Comparison of ENCODE assay signal across 35 cellular contexts in genomic region chr7:51658684-51659083, GRCh38.
"Had no signal": no experiment of that assay in that cellular context is flagged by ENCODE, and none has a peak within 500 bp of the region (broad histone marks: within the 10 kb centered on the region; RNA-seq: fewer than 3 reads in every experiment).

No MANE protein-coding gene starts in this region.

- H3K9me3 ChIP-seq: ascending aorta had no signal

- H3K4me3 ChIP-seq: ascending aorta, cardiac muscle cell had no signal

- H3K9me3 Mint-ChIP-seq: activated CD4-positive, alpha-beta memory T cell treated with anti-CD3 and anti-CD28 coated beads, Interleukin-2, amount 10 ng/mL, durations not matched to agents 7 days and 5 days; activated CD4-positive, alpha-beta T cell treated with anti-CD3 and anti-CD28 coated beads, Interleukin-2, amount 10 ng/mL, durations not matched to agents 24 days and 14 days; activated naive CD8-positive, alpha-beta T cell treated with anti-CD3 and anti-CD28 coated beads, Interleukin-2, amount 10 ng/mL, durations not matched to agents 7 days and 5 days; activated naive CD8-positive, alpha-beta T cell treated with anti-CD3 and anti-CD28 coated beads, Interleukin-2, amount 50 U/mL, for 24 hours; activated T-cell treated with anti-CD3 and anti-CD28 coated beads, Interleukin-2, amount 50 U/mL, for 24 hours; central memory CD8-positive, alpha-beta T cell had no signal

- H3K4me3 Mint-ChIP-seq: activated B cell treated with CpG ODN at 0.5 μM for 24 hours; activated CD4-positive, alpha-beta memory T cell treated with anti-CD3 and anti-CD28 coated beads, Interleukin-2, amount 10 ng/mL, durations not matched to agents 7 days and 5 days; activated CD4-positive, alpha-beta T cell treated with anti-CD3 and anti-CD28 coated beads, Interleukin-2, amount 10 ng/mL, durations not matched to agents 24 days and 14 days; activated CD8-positive, alpha-beta memory T cell treated with anti-CD3 and anti-CD28 coated beads, Interleukin-2, amount 10 ng/mL, durations not matched to agents 7 days and 5 days; activated CD8-positive, alpha-beta T cell treated with anti-CD3 and anti-CD28 coated beads, Interleukin-2, amount 10 ng/mL, durations not matched to agents 7 days and 5 days; activated naive CD4-positive, alpha-beta T cell treated with anti-CD3 and anti-CD28 coated beads, Interleukin-2, amount 10 ng/mL, durations not matched to agents 7 days and 5 days; activated naive CD4-positive, alpha-beta T cell treated with anti-CD3 and anti-CD28 coated beads, Interleukin-2, amount 50 U/mL, for 24 hours; activated naive CD8-positive, alpha-beta T cell; activated naive CD8-positive, alpha-beta T cell treated with anti-CD3 and anti-CD28 coated beads, Interleukin-2, amount 10 ng/mL, durations not matched to agents 7 days and 5 days; activated naive CD8-positive, alpha-beta T cell treated with anti-CD3 and anti-CD28 coated beads, Interleukin-2, amount 50 U/mL, for 24 hours; activated T-cell treated with anti-CD3 and anti-CD28 coated beads, Interleukin-2, amount 50 U/mL, for 24 hours; brain; central memory CD8-positive, alpha-beta T cell; T-helper 1 cell treated with Interleukin-12 subunit alpha and Interleukin-12 subunit beta and Interleukin-4 antibody, amounts not matched to agents 30 μg/mL and 1 μg/mL, for 36 hours; T-helper 2 cell treated with Interferon-gamma antibody and Interleukin-4, amounts not matched to agents 5 μg/mL and 100 μg/mL, for 36 hours had no signal

- DNase-seq: activated B cell treated with CpG ODN at 0.5 μM for 24 hours; activated CD4-positive, alpha-beta memory T cell treated with anti-CD3 and anti-CD28 coated beads, Interleukin-2, amount 10 ng/mL, durations not matched to agents 7 days and 5 days; activated CD4-positive, alpha-beta T cell treated with anti-CD3 and anti-CD28 coated beads for 4 hours; activated CD4-positive, alpha-beta T cell treated with anti-CD3 and anti-CD28 coated beads, Interleukin-2, amount 10 ng/mL, durations not matched to agents 24 days and 14 days; activated CD4-positive, alpha-beta T cell treated with anti-CD3 and anti-CD28 coated beads, Interleukin-2, amount 50 U/mL, for 48 hours; activated CD4-positive, CD25-positive, alpha-beta regulatory T cell treated with anti-CD3 and anti-CD28 coated beads, Interleukin-2, amount 50 U/mL, for 72 hours; activated CD8-positive, alpha-beta memory T cell treated with anti-CD3 and anti-CD28 coated beads for 24 hours; activated CD8-positive, alpha-beta memory T cell treated with anti-CD3 and anti-CD28 coated beads, Interleukin-2, amount 10 ng/mL, durations not matched to agents 7 days and 5 days; activated CD8-positive, alpha-beta memory T cell treated with anti-CD3 and anti-CD28 coated beads, Interleukin-2, amount 50 U/mL, for 48 hours; activated CD8-positive, alpha-beta T cell treated with anti-CD3 and anti-CD28 coated beads, Interleukin-2, amount 10 ng/mL, durations not matched to agents 7 days and 5 days; activated effector memory CD4-positive, alpha-beta T cell treated with Interleukin-2 at 50 U/mL for 16 hours; activated gamma-delta T cell; activated naive CD4-positive, alpha-beta T cell treated with anti-CD3 and anti-CD28 coated beads, Interleukin-2, amount 10 ng/mL, durations not matched to agents 7 days and 5 days; activated naive CD4-positive, alpha-beta T cell treated with Interleukin-2 at 50 U/mL for 16 hours; activated naive CD8-positive, alpha-beta T cell treated with anti-CD3 and anti-CD28 coated beads, Interleukin-2, amount 10 ng/mL, durations not matched to agents 7 days and 5 days; activated naive CD8-positive, alpha-beta T cell treated with anti-CD3 and anti-CD28 coated beads, Interleukin-2, amount 50 U/mL, for 24 hours; activated T-cell treated with anti-CD3 and anti-CD28 coated beads, Interleukin-2, amount 50 U/mL, for 24 hours; activated T-cell treated with anti-CD3 and anti-CD28 coated beads, Interleukin-2, amount 50 U/mL, for 48 hours; amygdala; anterior cingulate cortex; caudate nucleus; cerebellar nuclear complex; T-helper 1 cell; T-helper 2 cell; T-helper 9 cell had no signal

- H3K27ac Mint-ChIP-seq: activated B cell treated with CpG ODN at 0.5 μM for 24 hours; activated CD4-positive, alpha-beta memory T cell treated with anti-CD3 and anti-CD28 coated beads, Interleukin-2, amount 10 ng/mL, durations not matched to agents 7 days and 5 days; activated CD4-positive, alpha-beta T cell treated with anti-CD3 and anti-CD28 coated beads, Interleukin-2, amount 10 ng/mL, durations not matched to agents 24 days and 14 days; activated CD8-positive, alpha-beta memory T cell treated with anti-CD3 and anti-CD28 coated beads, Interleukin-2, amount 10 ng/mL, durations not matched to agents 7 days and 5 days; activated CD8-positive, alpha-beta T cell treated with anti-CD3 and anti-CD28 coated beads, Interleukin-2, amount 10 ng/mL, durations not matched to agents 7 days and 5 days; activated naive CD4-positive, alpha-beta T cell treated with anti-CD3 and anti-CD28 coated beads, Interleukin-2, amount 10 ng/mL, durations not matched to agents 7 days and 5 days; activated naive CD4-positive, alpha-beta T cell treated with anti-CD3 and anti-CD28 coated beads, Interleukin-2, amount 50 U/mL, for 24 hours; activated naive CD8-positive, alpha-beta T cell; activated naive CD8-positive, alpha-beta T cell treated with anti-CD3 and anti-CD28 coated beads, Interleukin-2, amount 10 ng/mL, durations not matched to agents 7 days and 5 days; activated naive CD8-positive, alpha-beta T cell treated with anti-CD3 and anti-CD28 coated beads, Interleukin-2, amount 50 U/mL, for 24 hours; activated T-cell treated with anti-CD3 and anti-CD28 coated beads, Interleukin-2, amount 50 U/mL, for 24 hours; activated T-helper 2 cell treated with anti-CD3 and anti-CD28 coated beads, Interferon-gamma antibody, Interleukin-2, Interleukin-4, amounts not matched to agents 10 μg/mL and 5 μg/mL and 100 μg/mL, durations not matched to agents 14 hours and 24 hours and 36 hours; brain; T-helper 1 cell treated with Interleukin-12 subunit alpha and Interleukin-12 subunit beta and Interleukin-4 antibody, amounts not matched to agents 30 μg/mL and 1 μg/mL, for 36 hours; T-helper 2 cell treated with Interferon-gamma antibody and Interleukin-4, amounts not matched to agents 5 μg/mL and 100 μg/mL, for 36 hours had no signal

- ATAC-seq: activated CD8-positive, alpha-beta memory T cell treated with anti-CD3 and anti-CD28 coated beads, Interleukin-2, amount 10 ng/mL, durations not matched to agents 7 days and 5 days; activated CD8-positive, alpha-beta T cell treated with anti-CD3 and anti-CD28 coated beads, Interleukin-2, amount 10 ng/mL, durations not matched to agents 7 days and 5 days; activated naive CD8-positive, alpha-beta T cell treated with anti-CD3 and anti-CD28 coated beads, Interleukin-2, amount 50 U/mL, for 24 hours had no signal

- H3K4me1 ChIP-seq: ascending aorta had no signal

- H3K27me3 ChIP-seq: ascending aorta, cardiac muscle cell had no signal

- H3K36me3 ChIP-seq: ascending aorta, cardiac muscle cell had no signal

- H3K27me3 Mint-ChIP-seq: activated B cell treated with CpG ODN at 0.5 μM for 24 hours; activated CD4-positive, alpha-beta memory T cell treated with anti-CD3 and anti-CD28 coated beads, Interleukin-2, amount 10 ng/mL, durations not matched to agents 7 days and 5 days; activated CD4-positive, alpha-beta T cell treated with anti-CD3 and anti-CD28 coated beads, Interleukin-2, amount 10 ng/mL, durations not matched to agents 24 days and 14 days; activated CD8-positive, alpha-beta memory T cell treated with anti-CD3 and anti-CD28 coated beads, Interleukin-2, amount 10 ng/mL, durations not matched to agents 7 days and 5 days; activated naive CD4-positive, alpha-beta T cell treated with anti-CD3 and anti-CD28 coated beads, Interleukin-2, amount 10 ng/mL, durations not matched to agents 7 days and 5 days; activated naive CD4-positive, alpha-beta T cell treated with anti-CD3 and anti-CD28 coated beads, Interleukin-2, amount 50 U/mL, for 24 hours; activated naive CD8-positive, alpha-beta T cell; activated naive CD8-positive, alpha-beta T cell treated with anti-CD3 and anti-CD28 coated beads, Interleukin-2, amount 10 ng/mL, durations not matched to agents 7 days and 5 days; activated naive CD8-positive, alpha-beta T cell treated with anti-CD3 and anti-CD28 coated beads, Interleukin-2, amount 50 U/mL, for 24 hours; activated T-cell treated with anti-CD3 and anti-CD28 coated beads, Interleukin-2, amount 50 U/mL, for 24 hours; brain; central memory CD8-positive, alpha-beta T cell had no signal

- H3K27ac ChIP-seq: ascending aorta, cardiac muscle cell, VCaP had no signal

- H3K36me3 Mint-ChIP-seq: activated CD8-positive, alpha-beta memory T cell treated with anti-CD3 and anti-CD28 coated beads, Interleukin-2, amount 10 ng/mL, durations not matched to agents 7 days and 5 days; activated naive CD4-positive, alpha-beta T cell treated with anti-CD3 and anti-CD28 coated beads, Interleukin-2, amount 10 ng/mL, durations not matched to agents 7 days and 5 days; activated naive CD4-positive, alpha-beta T cell treated with anti-CD3 and anti-CD28 coated beads, Interleukin-2, amount 50 U/mL, for 24 hours; activated naive CD8-positive, alpha-beta T cell; activated naive CD8-positive, alpha-beta T cell treated with anti-CD3 and anti-CD28 coated beads, Interleukin-2, amount 10 ng/mL, durations not matched to agents 7 days and 5 days; brain had no signal

- H3K4me1 Mint-ChIP-seq: activated B cell treated with CpG ODN at 0.5 μM for 24 hours; activated CD4-positive, alpha-beta memory T cell treated with anti-CD3 and anti-CD28 coated beads, Interleukin-2, amount 10 ng/mL, durations not matched to agents 7 days and 5 days; activated CD4-positive, alpha-beta T cell treated with anti-CD3 and anti-CD28 coated beads, Interleukin-2, amount 10 ng/mL, durations not matched to agents 24 days and 14 days; activated CD8-positive, alpha-beta memory T cell treated with anti-CD3 and anti-CD28 coated beads, Interleukin-2, amount 10 ng/mL, durations not matched to agents 7 days and 5 days; activated naive CD4-positive, alpha-beta T cell treated with anti-CD3 and anti-CD28 coated beads, Interleukin-2, amount 10 ng/mL, durations not matched to agents 7 days and 5 days; activated naive CD4-positive, alpha-beta T cell treated with anti-CD3 and anti-CD28 coated beads, Interleukin-2, amount 50 U/mL, for 24 hours; activated naive CD8-positive, alpha-beta T cell treated with anti-CD3 and anti-CD28 coated beads, Interleukin-2, amount 10 ng/mL, durations not matched to agents 7 days and 5 days; activated naive CD8-positive, alpha-beta T cell treated with anti-CD3 and anti-CD28 coated beads, Interleukin-2, amount 50 U/mL, for 24 hours; central memory CD8-positive, alpha-beta T cell had no signal
